ENCODE assay signal across 21 cellular contexts in genomic region chr2:218296200-218296599, GRCh38. TPM values are rescaled to one million over a fixed set of nuclear protein-coding genes. Genes with fewer than 3 reads are reported as not detected.
DNase-seq lines count a peak whose midpoint lies in the region; ATAC-seq, FAIRE-seq and TF ChIP-seq lines count a peak whose summit lies in the region.
"Had no signal": no experiment of that assay in that cellular context is flagged by ENCODE, and none has a peak within 500 bp of the region (broad histone marks: within the 10 kb centered on the region; RNA-seq: fewer than 3 reads in every experiment).

No MANE protein-coding gene starts in this region.

- no peaks in the 10 kb centered on the region for H3K36me3 ChIP-seq in pancreas
- H3K36me3 ChIP-seq in vagina = no peaks in the 10 kb centered on the region
- H3K36me3 ChIP-seq: colonic mucosa had no signal

- 77 to 85% methylated on average over 1 of the region's 1 CpG for WGBS in pancreas, 2 donors

- H3K27ac ChIP-seq in VCaP (peak overlapping the region; percentile 88), epithelial cell of prostate (peak overlapping the region; percentile 99), pancreas (peak overlapping the region; percentile 96 to 100 (median 98)), vagina (peak overlapping the region; percentile 100)
- H3K27ac ChIP-seq: colonic mucosa had no signal

- intact Hi-C loops in pancreas (cut with DNase I) (no loop called here), vagina (cut with DNase I) (no loop called here)

- H3K9me3 ChIP-seq in pancreas (no peaks in the 10 kb centered on the region), vagina (no peaks in the 10 kb centered on the region)
- H3K9me3 ChIP-seq: colonic mucosa had no signal

- no peak for FAIRE-seq in pancreas (lab: Jason Lieb, UNC)

- TF ChIP-seq POLR2A in vagina (IDR thresholded peaks at IDR 0.05) = no peak

- H3K27me3 ChIP-seq in pancreas = no peaks in the 10 kb centered on the region
- no peaks in the 10 kb centered on the region for H3K27me3 ChIP-seq in vagina
- H3K27me3 ChIP-seq: colonic mucosa had no signal

- ATAC-seq in pancreas (no peak), HG03196 (IDR thresholded peaks at IDR 0.05; ENCODE audit: unreplicated experiment) (no peak), HG03354 (IDR thresholded peaks at IDR 0.05; ENCODE audit: poor library complexity, severe bottlenecking, unreplicated experiment) (no peak)
- ATAC-seq: Right ventricle myocardium inferior had no signal

- TF ChIP-seq CTCF in VCaP (conservative IDR thresholded peaks at IDR 0.05) (no peak), pancreas (IDR thresholded peaks at IDR 0.05) (no peak), vagina (IDR thresholded peaks at IDR 0.05) (no peak)

- H3K4me3 ChIP-seq in pancreas = no peak overlapping the region
- H3K4me3 ChIP-seq in vagina = no peak overlapping the region
- H3K4me3 ChIP-seq: colonic mucosa had no signal

- H3K4me1 ChIP-seq in pancreas = peaks cover 19 to 43% (median 38%) of the 10 kb centered on the region in 3 donors
- peaks cover 57% of the 10 kb centered on the region for H3K4me1 ChIP-seq in vagina
- H3K4me1 ChIP-seq: colonic mucosa had no signal

- DNase-seq in epithelial cell of prostate (ENCODE audit: low read depth, low spot score) = no peak
- DNase-seq in pancreas = no peak
- DNase-seq in vagina (ENCODE audit: extremely low spot score in 2 of 2) = no peak
- DNase-seq in NCI-H446 (lab: John Stamatoyannopoulos, UW) = no peak
- DNase-seq: activated CD4-positive, alpha-beta T cell treated with anti-CD3 and anti-CD28 coated beads, Interleukin-2, amount 50 U/mL, for 48 hours; activated effector memory CD4-positive, alpha-beta T cell treated with anti-CD3 and anti-CD28 coated beads, Interleukin-2, amount 50 U/mL, for 16 hours; CD4-positive, alpha-beta T cell; colonic mucosa; HCEC 1CT; IMR-90; islet precursor cell; NCI-H1105; NCI-H2029 treated with DMSO at 0.1 percent for 48 hours; NCI-H2227 treated with DMSO at 0.1 percent for 48 hours; NCI-H774; T-helper 9 cell had no signal

RNA-seq across cellular contexts. Expression of gene TMBIM1, which starts 3.9 kb away (rescaled TPM):
- total RNA-seq in pancreas (100 to 1,000 TPM; 147 to 196 (median 170) TPM), vagina (232 TPM)
- polyA plus RNA-seq in pancreas = 10 to 100 TPM; 56.6 to 84.1 TPM

RNA-seq across cellular contexts. Expression of gene PNKD, which starts 25.9 kb away (rescaled TPM):
- 10 to 100 TPM; 17.2 to 32.2 (median 21.4) TPM for total RNA-seq in pancreas
- 10 to 100 TPM; 48.9 to 89.1 TPM for polyA plus RNA-seq in pancreas
- 28.7 TPM for total RNA-seq in vagina

RNA-seq across cellular contexts. Expression of gene AAMP, which starts 26.3 kb away (rescaled TPM):
- total RNA-seq in pancreas (10 to 100 TPM; 34.0 to 51.8 (median 39.8) TPM), vagina (106 TPM)
- 10 to 100 TPM; 46.8 to 85.5 TPM for polyA plus RNA-seq in pancreas

RNA-seq across cellular contexts. Expression of gene GPBAR1, which starts 35.4 kb away (rescaled TPM):
- total RNA-seq in pancreas (1 to 10 TPM in 3 of 6 donors, under 1 TPM in 3; 0.12 to 1.8 (median 0.76) TPM), vagina (8.1 TPM)
- 1 to 10 TPM; 2.1 to 2.3 TPM for polyA plus RNA-seq in pancreas
- polyA plus RNA-seq: fibroblast of lung had no signal
